Comparison of ENCODE assay signal across 14 cellular contexts in the genomic region with DNA sequence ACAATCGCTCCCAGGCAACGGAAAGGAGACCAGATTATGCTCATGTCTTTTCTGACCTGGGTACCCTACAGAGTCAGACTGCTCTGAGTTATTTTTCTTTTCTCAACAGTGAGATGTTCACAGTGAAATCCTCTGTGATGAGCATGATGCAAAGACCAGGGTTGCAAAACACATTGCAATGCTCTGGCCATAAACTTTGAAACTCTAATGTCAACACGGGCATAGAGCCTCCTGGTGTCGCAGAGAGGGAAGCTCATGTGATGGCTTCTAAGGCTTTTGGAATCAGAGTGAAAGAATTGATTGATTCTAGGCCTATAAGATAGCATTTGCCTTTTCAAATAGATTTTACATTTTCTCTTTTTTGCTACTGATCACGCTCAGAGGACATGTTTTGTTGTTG.
DNase-seq lines count a peak whose midpoint lies in the region; ATAC-seq and TF ChIP-seq lines count a peak whose summit lies in the region.
"Had no signal": no experiment of that assay in that cellular context is flagged by ENCODE, and none has a peak within 500 bp of the region (broad histone marks: within the 10 kb centered on the region; RNA-seq: fewer than 3 reads in every experiment).

No MANE protein-coding gene starts in this region.

- no peaks in the 10 kb centered on the region for H3F3A ChIP-seq in PC-3 (ENCODE audit: low read length, unreplicated experiment)

- POLR2A ChIA-PET in PC-3 (lab: Charles Lee; ENCODE audit: unreplicated experiment), result no interaction called here

- no peak overlapping the region for H3K9ac ChIP-seq in PC-3 (ENCODE audit: low read length)

- CTCF ChIA-PET in PC-3 (lab: Charles Lee), result interaction anchor here (0.6 to 1.0 kb wide), 2 partner anchors 67 to 158 kb away, joined by 3 read pairs; no protein-coding TSS in a partner anchor

- H4K20me1 ChIP-seq in PC-3 (ENCODE audit: low read length), result no peaks in the 10 kb centered on the region

- H2AFZ ChIP-seq in PC-3 (ENCODE audit: low read length), result no peak overlapping the region

- no peaks in the 10 kb centered on the region for H3K9me2 ChIP-seq in PC-3 (replicated peaks; ENCODE audit: low read length)

- BruUV-seq in PC-3 (replicated peaks; lab: Mats Ljungman, UMichigan), result no TSS peak

- no peak overlapping the region for H3K27ac ChIP-seq in PC-3 (ENCODE audit: low read length)
- H3K27ac ChIP-seq: gastrocnemius medialis, uterus had no signal

- ATAC-seq in PC-3, result no peak
- ATAC-seq: gastrocnemius medialis had no signal

- H3K36me3 ChIP-seq in PC-3 (ENCODE audit: low read depth, low read length), result no peaks in the 10 kb centered on the region
- H3K36me3 ChIP-seq: gastrocnemius medialis, HAP-1, uterus had no signal

- DNase-seq in SIG-M5 treated with dmso at 0.1 percent for 504 hours (lab: John Stamatoyannopoulos, UW; ENCODE audit: unreplicated experiment), result peak; percentile 26
- DNase-seq in SIG-M5 (lab: John Stamatoyannopoulos, UW), result no peak
- DNase-seq in PC-3, result peak; percentile 45
- DNase-seq in fibroblast of the conjunctiva (ENCODE audit: low read depth), result peak; percentile 21
- peak; percentile 70 for DNase-seq in stromal cell of bone marrow (ENCODE audit: low read depth)
- no peak for DNase-seq in NCI-H748 treated with DMSO at 0.1 percent for 48 hours (lab: John Stamatoyannopoulos, UW)
- DNase-seq in kidney glomerular epithelial cell (lab: John Stamatoyannopoulos, UW), result no peak
- no peak for DNase-seq in D341Med (ENCODE audit: low spot score)
- DNase-seq: ACHN, gastrocnemius medialis, NCI-H1417, T1000, uterus had no signal

- H3K4me2 ChIP-seq in PC-3 (ENCODE audit: low read length), result no peak overlapping the region

- H3K27me3 ChIP-seq in PC-3 (ENCODE audit: low read length), result no peaks in the 10 kb centered on the region
- H3K27me3 ChIP-seq: gastrocnemius medialis, uterus had no signal

- H3K4me1 ChIP-seq in PC-3 (ENCODE audit: insufficient read depth, low read length), result peaks cover 32% of the 10 kb centered on the region
- H3K4me1 ChIP-seq: gastrocnemius medialis, HAP-1, uterus had no signal

- H3K9me3 ChIP-seq in PC-3 (ENCODE audit: low read length), result no peaks in the 10 kb centered on the region
- H3K9me3 ChIP-seq: gastrocnemius medialis, HAP-1, uterus had no signal

- intact Hi-C loops in PC-3 (cut with micrococcal nuclease), result no loop called here

- TF ChIP-seq CTCF in PC-3 (conservative IDR thresholded peaks at IDR 0.05; ENCODE audit: low read depth, low read length), result peak; percentile 56

- H3K79me2 ChIP-seq in PC-3 (ENCODE audit: low read length), result no peaks in the 10 kb centered on the region

- no peak overlapping the region for H3K4me3 ChIP-seq in PC-3 (ENCODE audit: low read length)
- H3K4me3 ChIP-seq: gastrocnemius medialis, HAP-1, uterus had no signal

Comparison
In these comparisons a context has a peak if more than half of its experiments do, and no peak if none do; other contexts are left out.
1. DNase-seq: peak in SIG-M5 treated with dmso at 0.1 percent for 504 hours (single experiment), PC-3 (single experiment), fibroblast of the conjunctiva (single experiment) and stromal cell of bone marrow (single experiment); none in SIG-M5 (single experiment), NCI-H748 treated with DMSO at 0.1 percent for 48 hours (single experiment), kidney glomerular epithelial cell (single experiment) and D341Med (single experiment).